In genomic region chr12:12645485-12645884, GRCh38 we compare ENCODE assay signal across 8 cellular contexts. TPM values are rescaled to one million over a fixed set of nuclear protein-coding genes. Genes with fewer than 3 reads are reported as not detected.
A peak's percentile ranks its signal among the peaks of the same experiment; 100 is the strongest.
DNase-seq lines count a peak whose midpoint lies in the region; ATAC-seq and TF ChIP-seq lines count a peak whose summit lies in the region.

No MANE protein-coding gene starts in this region.

- DNase-seq in NCI-H748 (lab: John Stamatoyannopoulos, UW; ENCODE audit: unreplicated experiment) (peak; percentile 19), NCI-H748 treated with DMSO at 0.1 percent for 48 hours (lab: John Stamatoyannopoulos, UW) (no peak), neural crest cell (ENCODE audit: low read depth, low spot score) (no peak), putamen (ENCODE audit: low spot score) (no peak), aorta (no peak)
- peak; percentile 17 to 41 for DNase-seq in central memory CD8-positive, alpha-beta T cell (ENCODE audit: low spot score in 2 of 2)

- TF ChIP-seq CTCF in neural crest cell (conservative IDR thresholded peaks at IDR 0.05) = peak; percentile 55

- peak; percentile 27 for ATAC-seq in HG02610 (IDR thresholded peaks at IDR 0.05; ENCODE audit: unreplicated experiment)
- peak; percentile 83 for ATAC-seq in SK-N-SH treated with all-trans-retinoic acid at 6 μM for 48 hours
- peak; percentile 72 for ATAC-seq in central memory CD8-positive, alpha-beta T cell (replicated peaks; ENCODE audit: extremely low read depth, poor library complexity, severe bottlenecking)
- ATAC-seq in aorta (ENCODE audit: low FRiP score) = no peak

- no peak overlapping the region for H3K4me3 Mint-ChIP-seq in central memory CD8-positive, alpha-beta T cell
- H3K4me3 Mint-ChIP-seq in neural crest cell = no peak overlapping the region

- H3K27ac ChIP-seq in aorta (ENCODE audit: low read depth in 1 of 2, low read length in 2 of 2) = no peak overlapping the region

- no peak overlapping the region for H3K4me3 ChIP-seq in aorta (ENCODE audit: low read length in 2 of 2)

- H3K4me1 ChIP-seq in aorta (ENCODE audit: control insufficient read depth in 1 of 2, insufficient read depth in 2 of 2, low read length in 2 of 2) = no peaks in the 10 kb centered on the region

- intact Hi-C loops in aorta (cut with DNase I) = no loop called here

- WGBS in aorta, 2 donors = 65 to 70% methylated on average over 3 of the region's 3 CpGs

- H3K36me3 ChIP-seq in aorta (ENCODE audit: control insufficient read depth in 1 of 2, insufficient read depth in 2 of 2, low read length in 1 of 2) = peaks cover 0 to 2% of the 10 kb centered on the region in 2 donors

- peaks cover 23% of the 10 kb centered on the region for H3K36me3 Mint-ChIP-seq in central memory CD8-positive, alpha-beta T cell (ENCODE audit: insufficient read depth)
- peaks cover 30% of the 10 kb centered on the region for H3K36me3 Mint-ChIP-seq in neural crest cell (ENCODE audit: low read depth)

- peaks cover 8% of the 10 kb centered on the region for H3K9me3 Mint-ChIP-seq in central memory CD8-positive, alpha-beta T cell
- peaks cover 21% of the 10 kb centered on the region for H3K9me3 Mint-ChIP-seq in neural crest cell

- H3K27ac Mint-ChIP-seq in central memory CD8-positive, alpha-beta T cell (ENCODE audit: low read depth) = no peak overlapping the region
- H3K27ac Mint-ChIP-seq in neural crest cell (ENCODE audit: unreplicated experiment) = no peak overlapping the region

- H3K4me1 Mint-ChIP-seq in central memory CD8-positive, alpha-beta T cell = peaks cover 5% of the 10 kb centered on the region
- no peaks in the 10 kb centered on the region for H3K4me1 Mint-ChIP-seq in neural crest cell

- H3K27me3 Mint-ChIP-seq in central memory CD8-positive, alpha-beta T cell = no peaks in the 10 kb centered on the region
- no peaks in the 10 kb centered on the region for H3K27me3 Mint-ChIP-seq in neural crest cell (ENCODE audit: low read depth)

- H3K9me3 ChIP-seq in aorta (ENCODE audit: control insufficient read depth, low read length) = peaks cover 10% of the 10 kb centered on the region

- H3K27me3 ChIP-seq in aorta (ENCODE audit: control insufficient read depth in 1 of 2, insufficient read depth in 2 of 2, low read length in 1 of 2) = no peaks in the 10 kb centered on the region

TF ChIP-seq in SK-N-SH treated with all-trans-retinoic acid at 6 μM for 48 hours, 23 proteins besides CTCF, POLR2A, EP300 and RAD21:
- TF ChIP-seq TOX (CRISPR knock-in tag; IDR thresholded peaks at IDR 0.05; ENCODE audit: borderline replicate concordance) (no peak), ARNTL (CRISPR knock-in tag; IDR thresholded peaks at IDR 0.05; ENCODE audit: borderline replicate concordance, low read depth) (no peak), PATZ1 (CRISPR knock-in tag; IDR thresholded peaks at IDR 0.05; ENCODE audit: borderline replicate concordance) (no peak), TCF4 (CRISPR knock-in tag; IDR thresholded peaks at IDR 0.05; ENCODE audit: borderline replicate concordance) (no peak), PPARA (CRISPR knock-in tag; IDR thresholded peaks at IDR 0.05; ENCODE audit: borderline replicate concordance) (no peak), SNAI2 (CRISPR knock-in tag; IDR thresholded peaks at IDR 0.05) (no peak), CREB5 (CRISPR knock-in tag; IDR thresholded peaks at IDR 0.05; ENCODE audit: low read depth) (no peak), ZNF565 (CRISPR knock-in tag; conservative IDR thresholded peaks at IDR 0.05; ENCODE audit: low read depth) (no peak), ISL1 (CRISPR knock-in tag; IDR thresholded peaks at IDR 0.05) (no peak), ZNF70 (CRISPR knock-in tag; IDR thresholded peaks at IDR 0.05) (no peak), CSRNP3 (CRISPR knock-in tag; IDR thresholded peaks at IDR 0.05) (no peak), ZC3H10 (CRISPR knock-in tag; IDR thresholded peaks at IDR 0.05) (no peak), ZFP3 (CRISPR knock-in tag; IDR thresholded peaks at IDR 0.05) (no peak), POU6F1 (CRISPR knock-in tag; IDR thresholded peaks at IDR 0.05; ENCODE audit: borderline replicate concordance, low read depth) (no peak), BACH2 (CRISPR knock-in tag; IDR thresholded peaks at IDR 0.05; ENCODE audit: borderline replicate concordance) (no peak), TSHZ2 (CRISPR knock-in tag; IDR thresholded peaks at IDR 0.05) (no peak), RARB (CRISPR knock-in tag; IDR thresholded peaks at IDR 0.05) (no peak)

RNA-seq across cellular contexts. Expression of gene CREBL2, which starts 33.8 kb away (rescaled TPM):
- total RNA-seq in neural crest cell (11.4 and 13.2 TPM in 2 replicates), aorta (10 to 100 TPM; 31.2 to 42.5 TPM)
- polyA plus RNA-seq in aorta = 10 to 100 TPM; 26.6 to 47.1 TPM

RNA-seq across cellular contexts. Expression of gene GPR19, which starts 50.5 kb away (rescaled TPM):
- total RNA-seq in neural crest cell (19.1 and 21.8 TPM in 2 replicates), aorta (under 1 TPM in 1 of 2 donors, not detected in 1; 0.36 TPM)
- under 1 TPM in 1 of 2 donors, not detected in 1; 0.18 TPM for polyA plus RNA-seq in aorta

Comparison
In these comparisons a context has a peak if more than half of its experiments do, and no peak if none do; other contexts are left out.
1. DNase-seq: peak in NCI-H748 (single experiment) and central memory CD8-positive, alpha-beta T cell (2 of 2); none in NCI-H748 treated with DMSO at 0.1 percent for 48 hours (single experiment), neural crest cell (single experiment), putamen (single experiment) and aorta (0 of 2).
2. RNA of gene GPR19, which starts 50.5 kb away (total RNA-seq): 19.1 to 21.8 TPM in neural crest cell; 0.36 TPM in aorta; every median in the first group is over 10 times any median in the second.